ENCODE assay signal across 11 cellular contexts in genomic region chr1:184684285-184685077, GRCh38.
DNase-seq lines count a peak whose midpoint lies in the region; ATAC-seq and TF ChIP-seq lines count a peak whose summit lies in the region.
"Had no signal": no experiment of that assay in that cellular context is flagged by ENCODE, and none has a peak within 500 bp of the region (broad histone marks: within the 10 kb centered on the region; RNA-seq: fewer than 3 reads in every experiment).

No MANE protein-coding gene starts in this region.

- TF ChIP-seq CTCF in OCI-LY1 (IDR thresholded peaks at IDR 0.05; ENCODE audit: low read length), result no peak
- TF ChIP-seq CTCF in heart right ventricle (IDR thresholded peaks at IDR 0.05), result no peak
- no peak for TF ChIP-seq CTCF in thyroid gland (IDR thresholded peaks at IDR 0.05)

- DNase-seq in NCI-H2196 treated with DMSO at 0.1 percent for 48 hours (lab: John Stamatoyannopoulos, UW; ENCODE audit: unreplicated experiment), result peak; percentile 4
- no peak for DNase-seq in NCI-H2196 (lab: John Stamatoyannopoulos, UW; ENCODE audit: unreplicated experiment)
- DNase-seq in heart right ventricle, result peak in 1 of 2 donors; percentile 54
- peak; percentile 56 to 67 for DNase-seq in thyroid gland
- no peak for DNase-seq in NCI-H1436 (lab: John Stamatoyannopoulos, UW)
- DNase-seq in MV-4-11 (lab: John Stamatoyannopoulos, UW), result no peak
- DNase-seq: DND-41, lower lobe of right lung had no signal

- H2AFZ ChIP-seq in OCI-LY1 (ENCODE audit: low read length), result no peak overlapping the region
- H2AFZ ChIP-seq: parathyroid adenoma had no signal

- ATAC-seq in heart right ventricle (peak in 7 of 8 donors; percentile 16 to 72 (median 58)), GM19397 (IDR thresholded peaks at IDR 0.05; ENCODE audit: unreplicated experiment) (no peak)

- no peaks in the 10 kb centered on the region for H4K20me1 ChIP-seq in OCI-LY1 (ENCODE audit: insufficient read depth, low read length)

- H3K27me3 ChIP-seq in OCI-LY1 (ENCODE audit: insufficient read depth, low read length) (no peaks in the 10 kb centered on the region), heart right ventricle (no peaks in the 10 kb centered on the region), thyroid gland (no peaks in the 10 kb centered on the region)

- H3K27ac ChIP-seq in OCI-LY1 (ENCODE audit: low read depth, low read length, poor library complexity, severe bottlenecking), result peak overlapping the region; percentile 10
- no peak overlapping the region for H3K27ac ChIP-seq in heart right ventricle
- no peak overlapping the region for H3K27ac ChIP-seq in thyroid gland
- H3K27ac ChIP-seq: lower lobe of right lung, parathyroid adenoma had no signal

- H3K4me2 ChIP-seq in OCI-LY1 (ENCODE audit: low read length), result peak overlapping the region; percentile 24

- WGBS in heart right ventricle, 2 donors, result 53 to 57% methylated on average over 11 of the region's 11 CpGs
- 28 to 37% methylated on average over 11 of the region's 11 CpGs for WGBS in thyroid gland, 2 donors

- H3K4me3 ChIP-seq in OCI-LY1 (ENCODE audit: low read depth, low read length, poor library complexity, severe bottlenecking), result no peak overlapping the region
- no peak overlapping the region for H3K4me3 ChIP-seq in heart right ventricle
- H3K4me3 ChIP-seq in thyroid gland (replicated peaks in 1 of 3), result no peak overlapping the region
- H3K4me3 ChIP-seq: lower lobe of right lung had no signal

- no peak for TF ChIP-seq POLR2A in thyroid gland (IDR thresholded peaks at IDR 0.05)

- H3K9me2 ChIP-seq in OCI-LY1 (ENCODE audit: low read depth, low read length), result no peaks in the 10 kb centered on the region

- 0 out of 2 replicates have a peak, but pooled peaks cover 3% of the 10 kb centered on the region for H3K9me3 ChIP-seq in OCI-LY1 (ENCODE audit: low read length)
- H3K9me3 ChIP-seq in heart right ventricle, result peaks cover 0 to 30% (median 13%) of the 10 kb centered on the region in 11 donors
- H3K9me3 ChIP-seq in thyroid gland, result no peaks in the 10 kb centered on the region

- no peaks in the 10 kb centered on the region for H3K79me2 ChIP-seq in OCI-LY1 (ENCODE audit: insufficient read depth, low read length)
- H3K79me2 ChIP-seq: parathyroid adenoma had no signal

- no peaks in the 10 kb centered on the region for H3F3A ChIP-seq in OCI-LY1 (ENCODE audit: insufficient read depth, low read length)

- no peaks in the 10 kb centered on the region for H3K36me3 ChIP-seq in OCI-LY1 (ENCODE audit: insufficient read depth, low read length)
- no peaks in the 10 kb centered on the region for H3K36me3 ChIP-seq in heart right ventricle
- no peaks in the 10 kb centered on the region for H3K36me3 ChIP-seq in thyroid gland
- H3K36me3 ChIP-seq: lower lobe of right lung had no signal

- no peak overlapping the region for H3K9ac ChIP-seq in OCI-LY1 (ENCODE audit: low read length)
- H3K9ac ChIP-seq: parathyroid adenoma had no signal

- intact Hi-C loops in heart right ventricle (cut with DNase I), result no loop called here
- intact Hi-C loops in thyroid gland (cut with DNase I), result no loop called here

- H3K4me1 ChIP-seq in OCI-LY1 (ENCODE audit: insufficient read depth, low read length, severe bottlenecking), result peaks cover 16% of the 10 kb centered on the region
- peaks cover 0 to 20% (median 0%) of the 10 kb centered on the region in 9 donors for H3K4me1 ChIP-seq in heart right ventricle
- no peaks in the 10 kb centered on the region for H3K4me1 ChIP-seq in thyroid gland
- H3K4me1 ChIP-seq: lower lobe of right lung, parathyroid adenoma had no signal

Comparison
In these comparisons a context has a peak if more than half of its experiments do, and no peak if none do; other contexts are left out.
1. DNase-seq: peak in NCI-H2196 treated with DMSO at 0.1 percent for 48 hours (single experiment) and thyroid gland (2 of 2); none in NCI-H2196 (single experiment), NCI-H1436 (single experiment) and MV-4-11 (single experiment).